Comparison of ENCODE assay signal across 17 cellular contexts in genomic region chr18:73848656-73849055, GRCh38.
DNase-seq lines count a peak whose midpoint lies in the region; ATAC-seq and TF ChIP-seq lines count a peak whose summit lies in the region.
"Had no signal": no experiment of that assay in that cellular context is flagged by ENCODE, and none has a peak within 500 bp of the region (broad histone marks: within the 10 kb centered on the region; RNA-seq: fewer than 3 reads in every experiment).

No MANE protein-coding gene starts in this region.

- H2AFZ ChIP-seq in IMR-90 (replicated peaks; ENCODE audit: low read length, poor library complexity): peak overlapping the region; percentile 64

- H3K9ac ChIP-seq in IMR-90 (ENCODE audit: low read depth, low read length): no peak overlapping the region
- H3K9ac ChIP-seq: BLaER1, KMS-11 had no signal

- H3K9me1 ChIP-seq in IMR-90 (ENCODE audit: insufficient read depth, low read length): peaks cover 8% of the 10 kb centered on the region; the same call in 1 of the 2 replicates

- ATAC-seq in IMR-90 (ENCODE audit: low read depth) (peak; percentile 74), lung (ENCODE audit: insufficient read depth, low FRiP score) (peak; percentile 29), WTC11 (no peak), GM18498 (IDR thresholded peaks at IDR 0.05; ENCODE audit: unreplicated experiment) (no peak), GM21390 (IDR thresholded peaks at IDR 0.05; ENCODE audit: unreplicated experiment) (no peak)

- H3K79me1 ChIP-seq in IMR-90 (ENCODE audit: low read depth in 1 of 2, low read length in 2 of 2): no peaks in the 10 kb centered on the region

- H3K4me1 Mint-ChIP-seq in WTC11: peaks cover 18% of the 10 kb centered on the region

- peak overlapping the region; percentile 48 for H2AK9ac ChIP-seq in IMR-90 (replicated peaks; ENCODE audit: low read depth, low read length, poor library complexity)

- peak overlapping the region; percentile 15 to 91; a peak in 3 of 4 replicates for H4K8ac ChIP-seq in IMR-90 (ENCODE audit: low read depth in 2 of 2, low read length in 2 of 2)

- POLR2A ChIA-PET in IMR-90 (lab: Charles Lee; ENCODE audit: unreplicated experiment) (interaction anchor here (0.5 to 0.6 kb wide), 2 partner anchors 20 to 647 kb away, joined by 3 to 4 read pairs; partner anchors contain the start of gene CNDP2), WTC11 (lab: Charles Lee) (no interaction called here)

- H3K4me1 ChIP-seq in IMR-90 (ENCODE audit: control insufficient read depth, insufficient read depth, low read length) (peaks cover 11% of the 10 kb centered on the region), lung (ENCODE audit: control insufficient read depth in 2 of 2, insufficient read depth in 2 of 2, low read length in 2 of 2) (peaks cover 0 to 1% of the 10 kb centered on the region in 2 donors)

- H3K4ac ChIP-seq in IMR-90 (ENCODE audit: low read depth, low read length): peak overlapping the region; percentile 90

- H3K27me3 ChIP-seq in IMR-90 (ENCODE audit: control insufficient read depth, insufficient read depth, low read length) (no peaks in the 10 kb centered on the region), lung (ENCODE audit: control insufficient read depth, insufficient read depth) (no peaks in the 10 kb centered on the region)
- H3K27me3 ChIP-seq: BLaER1 had no signal

- peak overlapping the region; percentile 89 for H2BK5ac ChIP-seq in IMR-90 (ENCODE audit: low read depth, low read length, poor library complexity, severe bottlenecking)

- TF ChIP-seq CTCF in IMR-90 (conservative IDR thresholded peaks at IDR 0.05; ENCODE audit: low read depth, low read length) (no peak), lung (IDR thresholded peaks at IDR 0.05; ENCODE audit: control extremely low read depth, extremely low read depth) (no peak), WTC11 (IDR thresholded peaks at IDR 0.05) (no peak)

- peak overlapping the region; percentile 75; the same call in 1 of the 2 replicates for H4K5ac ChIP-seq in IMR-90 (ENCODE audit: low read depth, low read length)

- H3K56ac ChIP-seq in IMR-90 (ENCODE audit: extremely low read depth, insufficient read depth, low read length): no peak overlapping the region

- intact Hi-C loops in IMR-90 (cut with micrococcal nuclease): loop anchor here (2.0 to 10.0 kb wide), 2 partner anchors 234 to 1086 kb away; no protein-coding TSS in a partner anchor

- peak overlapping the region; percentile 84; the same call in 1 of the 2 replicates for H2AK5ac ChIP-seq in IMR-90 (ENCODE audit: low read depth, low read length)

- no peak for TF ChIP-seq RAD21 in IMR-90 (IDR thresholded peaks at IDR 0.05; ENCODE audit: low read length)

- BruUV-seq in IMR-90 (replicated peaks; lab: Mats Ljungman, UMichigan): no TSS peak

- no peak for TF ChIP-seq POLR2A in IMR-90 (IDR thresholded peaks at IDR 0.05; ENCODE audit: low read depth, low read length)

- H3K4me2 ChIP-seq in IMR-90 (ENCODE audit: low read depth, low read length): peak overlapping the region; percentile 55; the same call in 1 of the 2 replicates
- H3K4me2 ChIP-seq: BLaER1, KMS-11 had no signal

- dilution Hi-C loops in IMR-90 (cut with HindIII; ENCODE audit: low sequenced_read_pairs, unreplicated experiment): no loop called here

- no peak overlapping the region for H3K23ac ChIP-seq in IMR-90 (ENCODE audit: low read depth, low read length)

- H3K4me3 Mint-ChIP-seq in WTC11: no peak overlapping the region
- H3K4me3 Mint-ChIP-seq: activated CD4-positive, alpha-beta memory T cell treated with anti-CD3 and anti-CD28 coated beads for 36 hours had no signal

- H3K9me3 ChIP-seq in IMR-90 (ENCODE audit: control insufficient read depth, insufficient read depth, low read length): no peaks in the 10 kb centered on the region
- H3K9me3 ChIP-seq in lung (ENCODE audit: control insufficient read depth in 2 of 2, insufficient read depth in 1 of 2, low read length in 1 of 2): no peaks in the 10 kb centered on the region
- H3K9me3 ChIP-seq: BLaER1 had no signal

- peak overlapping the region; percentile 64; the same call in 2 of the 3 replicates for H2BK15ac ChIP-seq in IMR-90 (ENCODE audit: low read depth, low read length)

- H3K27ac Mint-ChIP-seq in WTC11: no peak overlapping the region
- H3K27ac Mint-ChIP-seq: activated CD4-positive, alpha-beta memory T cell treated with anti-CD3 and anti-CD28 coated beads for 36 hours had no signal

- no peaks in the 10 kb centered on the region for H3K27me3 Mint-ChIP-seq in WTC11 (ENCODE audit: low read depth)

- H3K4me3 ChIP-seq in IMR-90 (ENCODE audit: insufficient read depth, low read depth, low read length) (no peak overlapping the region), lung (no peak overlapping the region)
- H3K4me3 ChIP-seq: BLaER1 had no signal

- H3K27ac ChIP-seq in IMR-90 (ENCODE audit: insufficient read depth, low read length) (peak overlapping the region; percentile 79), lung (ENCODE audit: low read depth in 1 of 2, low read length in 1 of 2) (no peak overlapping the region)
- H3K27ac ChIP-seq: BLaER1, KMS-11 had no signal

- H3K18ac ChIP-seq in IMR-90 (ENCODE audit: low read depth, low read length): peak overlapping the region; percentile 98

- in situ Hi-C loops in IMR-90 (cut with MboI; ENCODE audit: low sequenced_read_pairs): loop anchor here (25.0 kb wide), 1 partner anchor 1086 kb away; no protein-coding TSS in a partner anchor

- H3K9me3 Mint-ChIP-seq in WTC11: no peaks in the 10 kb centered on the region
- H3K9me3 Mint-ChIP-seq: activated CD4-positive, alpha-beta memory T cell treated with anti-CD3 and anti-CD28 coated beads for 36 hours had no signal

- CTCF ChIA-PET in IMR-90 (lab: Yijun Ruan, JAX): interaction anchor here (0.6 to 1.3 kb wide), 2 partner anchors 16 to 591 kb away, joined by 3 to 5 read pairs; no protein-coding TSS in a partner anchor
- CTCF ChIA-PET in WTC11 (lab: Charles Lee): interaction anchor here (1.2 kb wide), 1 partner anchor 131 kb away, joined by 3 read pairs; no protein-coding TSS in a partner anchor

- no peaks in the 10 kb centered on the region for H4K20me1 ChIP-seq in IMR-90 (ENCODE audit: insufficient read depth, low read length)
- H4K20me1 ChIP-seq: BLaER1 had no signal

- H3K36me3 Mint-ChIP-seq in WTC11: no peaks in the 10 kb centered on the region
- H3K36me3 Mint-ChIP-seq: activated CD4-positive, alpha-beta memory T cell treated with anti-CD3 and anti-CD28 coated beads for 36 hours had no signal

- peak overlapping the region; percentile 73; the same call in 1 of the 2 replicates for H4K91ac ChIP-seq in IMR-90 (ENCODE audit: insufficient read depth, low read depth, low read length)

- peak overlapping the region; percentile 95 for H2BK20ac ChIP-seq in IMR-90 (ENCODE audit: low read depth, low read length)

- H3K36me3 ChIP-seq in IMR-90 (ENCODE audit: control insufficient read depth, insufficient read depth, low read length): no peaks in the 10 kb centered on the region
- no peaks in the 10 kb centered on the region for H3K36me3 ChIP-seq in lung (ENCODE audit: control insufficient read depth in 2 of 2, insufficient read depth in 2 of 2, low read length in 2 of 2)
- H3K36me3 ChIP-seq: BLaER1 had no signal

- H2BK120ac ChIP-seq in IMR-90 (ENCODE audit: low read depth, low read length): peak overlapping the region; percentile 91

- peak overlapping the region; percentile 71 for H3K14ac ChIP-seq in IMR-90 (replicated peaks; ENCODE audit: low read depth, low read length)

- DNase-seq in AG08396 (ENCODE audit: low spot score): peak; percentile 43
- DNase-seq in IMR-90: peak; percentile 88
- peak; percentile 80 for DNase-seq in dedifferentiated amniotic fluid mesenchymal stem cell (ENCODE audit: extremely low spot score)
- DNase-seq in lung (ENCODE audit: low spot score): no peak
- DNase-seq in DMS 273 (lab: John Stamatoyannopoulos, UW; ENCODE audit: unreplicated experiment): no peak
- DNase-seq in WTC11 (ENCODE audit: low spot score): no peak
- DNase-seq: activated CD4-positive, alpha-beta memory T cell treated with anti-CD3 and anti-CD28 coated beads for 36 hours; NCI-H187; NCI-H748 treated with DMSO at 0.1 percent for 48 hours; posterior cingulate gyrus; Right ventricle myocardium superior; T1000; trophoblast cell had no signal

TF ChIP-seq in IMR-90, 13 proteins besides CTCF, POLR2A, EP300 and RAD21:
- TF ChIP-seq MAFK (IDR thresholded peaks at IDR 0.05; ENCODE audit: low read depth, low read length) (peak; percentile 29; the same call in 1 of the 2 replicates), FOS (IDR thresholded peaks at IDR 0.05; ENCODE audit: low read depth, low read length) (peak; percentile 50), MXI1 (IDR thresholded peaks at IDR 0.05; ENCODE audit: borderline replicate concordance, low read depth, low read length) (no peak), BHLHE40 (IDR thresholded peaks at IDR 0.05; ENCODE audit: low read depth, low read length) (no peak)

TF ChIP-seq in WTC11, 78 proteins besides CTCF, POLR2A, EP300 and RAD21 (continues in another document):
- TF ChIP-seq NR3C1 (CRISPR knock-in tag; conservative IDR thresholded peaks at IDR 0.05; ENCODE audit: low read depth): no peak
- no peak for TF ChIP-seq E2F4 (CRISPR knock-in tag; IDR thresholded peaks at IDR 0.05; ENCODE audit: borderline replicate concordance, low read depth)

Comparison
In these comparisons a context has a peak if more than half of its experiments do, and no peak if none do; other contexts are left out.
1. DNase-seq: peak in AG08396 (single experiment), IMR-90 (single experiment) and dedifferentiated amniotic fluid mesenchymal stem cell (single experiment); none in lung (single experiment), DMS 273 (single experiment) and WTC11 (single experiment).
2. ATAC-seq: peak in IMR-90 (single experiment) and lung (single experiment); none in WTC11 (single experiment), GM18498 (single experiment) and GM21390 (single experiment).